1 cellular context compared by ENCODE assay signal in genomic region chr7:44705434-44705833, GRCh38.
TF ChIP-seq lines count a peak whose summit lies in the region.

No MANE protein-coding gene starts in this region.

TF ChIP-seq in HepG2, 621 proteins besides CTCF, POLR2A, EP300 and RAD21:
- TF ChIP-seq ZNF770 (CRISPR knock-in tag; IDR thresholded peaks at IDR 0.05), result peak; percentile 57; the same call in 1 of the 2 replicates
- TF ChIP-seq ZNF34 (CRISPR knock-in tag; IDR thresholded peaks at IDR 0.05; ENCODE audit: borderline replicate concordance), result no peak
TF ChIP-seq in HepG2: peak in this region for 1.
